ENCODE assay signal across 1 cellular context in the genomic region with DNA sequence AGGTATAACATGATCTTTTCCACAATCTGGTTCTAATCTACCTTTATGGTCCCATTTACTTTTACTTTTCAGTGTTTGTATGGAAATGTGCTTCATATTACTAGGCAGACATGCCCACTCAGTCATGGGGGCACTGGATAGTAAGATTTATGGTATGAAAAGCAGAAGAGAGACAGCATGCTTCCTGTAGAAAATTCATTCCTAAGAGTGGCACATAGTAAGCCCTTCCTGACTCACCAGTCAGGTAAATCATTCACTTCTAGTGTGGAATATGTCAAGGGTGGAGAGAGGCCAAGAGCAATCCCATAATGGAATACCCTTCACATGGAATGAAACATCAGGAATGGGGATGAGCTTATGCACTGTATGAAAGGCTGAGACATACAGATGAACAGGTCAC.
TF ChIP-seq lines count a peak whose summit lies in the region.

No MANE protein-coding gene starts in this region.

TF ChIP-seq in GM23338, 12 proteins besides CTCF, POLR2A, EP300 and RAD21 (continued from another document):
- TF ChIP-seq ZNF462 (CRISPR knock-in tag; IDR thresholded peaks at IDR 0.05) = no peak
- TF ChIP-seq, protein P1, sequence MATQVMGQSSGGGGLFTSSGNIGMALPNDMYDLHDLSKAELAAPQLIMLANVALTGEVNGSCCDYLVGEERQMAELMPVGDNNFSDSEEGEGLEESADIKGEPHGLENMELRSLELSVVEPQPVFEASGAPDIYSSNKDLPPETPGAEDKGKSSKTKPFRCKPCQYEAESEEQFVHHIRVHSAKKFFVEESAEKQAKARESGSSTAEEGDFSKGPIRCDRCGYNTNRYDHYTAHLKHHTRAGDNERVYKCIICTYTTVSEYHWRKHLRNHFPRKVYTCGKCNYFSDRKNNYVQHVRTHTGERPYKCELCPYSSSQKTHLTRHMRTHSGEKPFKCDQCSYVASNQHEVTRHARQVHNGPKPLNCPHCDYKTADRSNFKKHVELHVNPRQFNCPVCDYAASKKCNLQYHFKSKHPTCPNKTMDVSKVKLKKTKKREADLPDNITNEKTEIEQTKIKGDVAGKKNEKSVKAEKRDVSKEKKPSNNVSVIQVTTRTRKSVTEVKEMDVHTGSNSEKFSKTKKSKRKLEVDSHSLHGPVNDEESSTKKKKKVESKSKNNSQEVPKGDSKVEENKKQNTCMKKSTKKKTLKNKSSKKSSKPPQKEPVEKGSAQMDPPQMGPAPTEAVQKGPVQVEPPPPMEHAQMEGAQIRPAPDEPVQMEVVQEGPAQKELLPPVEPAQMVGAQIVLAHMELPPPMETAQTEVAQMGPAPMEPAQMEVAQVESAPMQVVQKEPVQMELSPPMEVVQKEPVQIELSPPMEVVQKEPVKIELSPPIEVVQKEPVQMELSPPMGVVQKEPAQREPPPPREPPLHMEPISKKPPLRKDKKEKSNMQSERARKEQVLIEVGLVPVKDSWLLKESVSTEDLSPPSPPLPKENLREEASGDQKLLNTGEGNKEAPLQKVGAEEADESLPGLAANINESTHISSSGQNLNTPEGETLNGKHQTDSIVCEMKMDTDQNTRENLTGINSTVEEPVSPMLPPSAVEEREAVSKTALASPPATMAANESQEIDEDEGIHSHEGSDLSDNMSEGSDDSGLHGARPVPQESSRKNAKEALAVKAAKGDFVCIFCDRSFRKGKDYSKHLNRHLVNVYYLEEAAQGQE (IDR thresholded peaks at IDR 0.05; ENCODE audit: unreplicated experiment) = no peak
- no peak for TF ChIP-seq EZH2phosphoT487 (IDR thresholded peaks at IDR 0.05; ENCODE audit: unreplicated experiment)
- no peak for TF ChIP-seq POLR2AphosphoS5 (IDR thresholded peaks at IDR 0.05; ENCODE audit: low read depth)
- no peak for TF ChIP-seq EZH2 (IDR thresholded peaks at IDR 0.05; ENCODE audit: low read depth, unreplicated experiment)
- TF ChIP-seq ZNF331 (CRISPR knock-in tag; IDR thresholded peaks at IDR 0.05; ENCODE audit: low read depth) = no peak
- no peak for TF ChIP-seq STAT1 (IDR thresholded peaks at IDR 0.05; ENCODE audit: unreplicated experiment)
